In the genomic region with DNA sequence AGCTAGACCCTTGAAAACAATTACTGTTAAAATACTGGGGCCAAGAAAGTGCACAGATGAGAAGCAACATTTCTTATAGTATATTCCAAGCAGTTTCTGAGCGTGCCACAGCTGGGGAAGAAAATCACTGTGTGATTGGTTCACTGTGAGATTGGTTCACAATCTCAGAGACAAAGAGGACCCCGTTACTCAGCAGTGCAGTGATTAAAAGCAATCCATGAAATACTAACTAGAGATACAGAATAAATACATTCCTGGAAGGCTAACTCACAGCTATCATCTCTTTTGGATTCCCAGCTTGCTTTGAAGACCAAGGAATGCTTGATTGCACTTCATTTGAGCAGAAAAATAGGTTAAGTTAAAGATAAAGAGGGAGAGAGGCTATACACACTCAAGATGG, we compare ENCODE assay signal across 28 cellular contexts.
"Had no signal": no experiment of that assay in that cellular context is flagged by ENCODE, and none has a peak within 500 bp of the region (broad histone marks: within the 10 kb centered on the region; RNA-seq: fewer than 3 reads in every experiment).

No MANE protein-coding gene starts in this region.

- H3K27ac Mint-ChIP-seq: activated B cell treated with CpG ODN at 0.5 μM for 24 hours; activated CD4-positive, alpha-beta memory T cell treated with anti-CD3 and anti-CD28 coated beads for 36 hours; activated CD4-positive, alpha-beta T cell treated with anti-CD3 and anti-CD28 coated beads, Interleukin-2, amount 10 ng/mL, durations not matched to agents 7 days and 5 days; activated naive CD4-positive, alpha-beta T cell treated with anti-CD3 and anti-CD28 coated beads, Interleukin-2, amount 10 ng/mL, durations not matched to agents 7 days and 5 days; activated naive CD8-positive, alpha-beta T cell treated with anti-CD3 and anti-CD28 coated beads for 36 hours; activated T-helper 2 cell treated with anti-CD3 and anti-CD28 coated beads, Interferon-gamma antibody, Interleukin-2, Interleukin-4, amounts not matched to agents 10 μg/mL and 5 μg/mL and 100 μg/mL, durations not matched to agents 14 hours and 24 hours and 36 hours; T-cell had no signal

- DNase-seq: activated B cell treated with CpG ODN at 0.5 μM for 24 hours; activated CD4-positive, alpha-beta memory T cell treated with anti-CD3 and anti-CD28 coated beads for 36 hours; activated CD4-positive, alpha-beta T cell treated with anti-CD3 and anti-CD28 coated beads, Interleukin-2, amount 10 ng/mL, durations not matched to agents 7 days and 5 days; activated CD8-positive, alpha-beta memory T cell treated with anti-CD3 and anti-CD28 coated beads for 24 hours; activated gamma-delta T cell treated with Interleukin-2 at 50 U/mL for 16 hours; activated naive CD4-positive, alpha-beta T cell treated with anti-CD3 and anti-CD28 coated beads, Interleukin-2, amount 10 ng/mL, durations not matched to agents 7 days and 5 days; activated naive CD8-positive, alpha-beta T cell treated with anti-CD3 and anti-CD28 coated beads for 36 hours; activated T-cell treated with anti-CD3 and anti-CD28 coated beads, Interleukin-2, amount 50 U/mL, for 48 hours; aorta; KG1; NCI-H1048; NCI-H146; NCI-H1930; NCI-H2171; NCI-H345; NCI-H510A; NCI-H526 treated with DMSO at 0.1 percent for 48 hours; NCI-H82; RPMI8226; T-cell; T-helper 2 cell; T1000 had no signal

- H3K4me3 ChIP-seq: SK-N-MC had no signal

- H3K36me3 Mint-ChIP-seq: activated CD4-positive, alpha-beta memory T cell treated with anti-CD3 and anti-CD28 coated beads for 36 hours; activated naive CD4-positive, alpha-beta T cell treated with anti-CD3 and anti-CD28 coated beads, Interleukin-2, amount 10 ng/mL, durations not matched to agents 7 days and 5 days; activated naive CD8-positive, alpha-beta T cell treated with anti-CD3 and anti-CD28 coated beads for 36 hours; brain; T-cell had no signal

- H3K9me3 Mint-ChIP-seq: activated B cell treated with CpG ODN at 0.5 μM for 24 hours; activated CD4-positive, alpha-beta memory T cell treated with anti-CD3 and anti-CD28 coated beads for 36 hours; activated CD4-positive, alpha-beta T cell treated with anti-CD3 and anti-CD28 coated beads, Interleukin-2, amount 10 ng/mL, durations not matched to agents 7 days and 5 days; activated naive CD4-positive, alpha-beta T cell treated with anti-CD3 and anti-CD28 coated beads, Interleukin-2, amount 10 ng/mL, durations not matched to agents 7 days and 5 days; activated naive CD8-positive, alpha-beta T cell treated with anti-CD3 and anti-CD28 coated beads for 36 hours; activated T-helper 2 cell treated with anti-CD3 and anti-CD28 coated beads, Interferon-gamma antibody, Interleukin-2, Interleukin-4, amounts not matched to agents 10 μg/mL and 5 μg/mL and 100 μg/mL, durations not matched to agents 14 hours and 24 hours and 36 hours; T-cell had no signal

- ATAC-seq: Panc1, Right ventricle myocardium inferior, T-cell had no signal

- H3K27ac ChIP-seq: SK-N-MC had no signal

- FAIRE-seq: TTC549 had no signal

- H3K27me3 Mint-ChIP-seq: activated B cell treated with CpG ODN at 0.5 μM for 24 hours; activated naive CD4-positive, alpha-beta T cell treated with anti-CD3 and anti-CD28 coated beads, Interleukin-2, amount 10 ng/mL, durations not matched to agents 7 days and 5 days; activated naive CD8-positive, alpha-beta T cell treated with anti-CD3 and anti-CD28 coated beads for 36 hours had no signal

- H3K4me1 Mint-ChIP-seq: activated B cell treated with CpG ODN at 0.5 μM for 24 hours; activated CD4-positive, alpha-beta T cell treated with anti-CD3 and anti-CD28 coated beads, Interleukin-2, amount 10 ng/mL, durations not matched to agents 7 days and 5 days; activated naive CD4-positive, alpha-beta T cell treated with anti-CD3 and anti-CD28 coated beads, Interleukin-2, amount 10 ng/mL, durations not matched to agents 7 days and 5 days; activated naive CD8-positive, alpha-beta T cell treated with anti-CD3 and anti-CD28 coated beads for 36 hours; T-cell had no signal

- H3K4me3 Mint-ChIP-seq: activated B cell treated with CpG ODN at 0.5 μM for 24 hours; activated CD4-positive, alpha-beta memory T cell treated with anti-CD3 and anti-CD28 coated beads for 36 hours; activated CD4-positive, alpha-beta T cell treated with anti-CD3 and anti-CD28 coated beads, Interleukin-2, amount 10 ng/mL, durations not matched to agents 7 days and 5 days; activated naive CD4-positive, alpha-beta T cell treated with anti-CD3 and anti-CD28 coated beads, Interleukin-2, amount 10 ng/mL, durations not matched to agents 7 days and 5 days; activated naive CD8-positive, alpha-beta T cell treated with anti-CD3 and anti-CD28 coated beads for 36 hours; brain; T-cell had no signal
